ENCODE assay signal across 1 cellular context in genomic region chr12:4303750-4304149, GRCh38.
TF ChIP-seq lines count a peak whose summit lies in the region.

No MANE protein-coding gene starts in this region.

TF ChIP-seq in GM12878, 131 proteins besides CTCF, POLR2A, EP300 and RAD21:
- TF ChIP-seq HDAC6 (IDR thresholded peaks at IDR 0.05; ENCODE audit: unreplicated experiment) (no peak), USF1 (IDR thresholded peaks at IDR 0.05; ENCODE audit: borderline replicate concordance, extremely low read length, insufficient read depth, low read depth, low read length) (no peak), PML (IDR thresholded peaks at IDR 0.05; ENCODE audit: low read length) (no peak), ZNF274 (IDR thresholded peaks at IDR 0.05; ENCODE audit: insufficient read depth, insufficient read length) (no peak), FOXK2 (IDR thresholded peaks at IDR 0.05) (no peak), CBX5 (IDR thresholded peaks at IDR 0.05; ENCODE audit: low read depth) (no peak), RFX5 (IDR thresholded peaks at IDR 0.05; ENCODE audit: low read depth, low read length) (no peak), TCF12 (IDR thresholded peaks at IDR 0.05; ENCODE audit: low read depth, low read length) (no peak), TCF7 (IDR thresholded peaks at IDR 0.05; ENCODE audit: borderline replicate concordance) (no peak), MYB (IDR thresholded peaks at IDR 0.05; ENCODE audit: borderline replicate concordance, low read depth, low read length) (no peak), LARP7 (IDR thresholded peaks at IDR 0.05) (no peak), IRF5 (IDR thresholded peaks at IDR 0.05; ENCODE audit: borderline replicate concordance) (no peak), CEBPB (IDR thresholded peaks at IDR 0.05; ENCODE audit: borderline replicate concordance in 1 of 2, low read depth in 2 of 2, low read length in 2 of 2) (no peak), ASH2L (IDR thresholded peaks at IDR 0.05; ENCODE audit: borderline replicate concordance, low read depth) (no peak), CHD1 (IDR thresholded peaks at IDR 0.05; ENCODE audit: low read depth, low read length) (no peak), MXI1 (IDR thresholded peaks at IDR 0.05; ENCODE audit: low read depth, low read length) (no peak)
